24 cellular contexts compared by ENCODE assay signal in the genomic region with DNA sequence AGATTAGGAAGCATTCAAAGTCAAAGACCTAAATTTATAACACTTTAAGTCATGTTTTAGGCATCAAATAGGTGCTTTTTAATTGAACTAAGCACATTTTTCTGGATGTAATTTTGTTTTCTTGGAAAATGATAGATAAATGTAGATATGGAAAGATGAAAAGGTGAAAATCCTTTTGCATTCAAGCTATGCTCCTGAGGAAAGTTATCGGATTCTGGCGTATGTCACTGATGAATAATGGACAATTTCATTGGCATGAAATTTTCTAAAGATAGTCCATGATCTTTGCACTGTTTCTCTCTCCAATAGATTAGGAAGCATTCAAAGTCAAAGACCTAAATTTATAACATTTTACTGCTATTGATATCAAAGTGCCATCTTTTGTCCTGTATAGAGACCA.
"Had no signal": no experiment of that assay in that cellular context is flagged by ENCODE, and none has a peak within 500 bp of the region (broad histone marks: within the 10 kb centered on the region; RNA-seq: fewer than 3 reads in every experiment).

No MANE protein-coding gene starts in this region.

- DNase-seq: stimulated activated CD4-positive, alpha-beta T cell treated with anti-CD3 and anti-CD28 coated beads, Interleukin-2, amount 100 ng/mL, for 48 hours; stimulated activated CD4-positive, alpha-beta T cell treated with anti-CD3 and anti-CD28 coated beads, Interleukin-4, amount 100 ng/mL, for 1 hour; stimulated activated CD4-positive, alpha-beta T cell treated with anti-CD3 and anti-CD28 coated beads, Interleukin-4, amount 100 ng/mL, for 24 hours; stimulated activated CD4-positive, alpha-beta T cell treated with anti-CD3 and anti-CD28 coated beads, Interleukin-4, amount 100 ng/mL, for 4 hours; stimulated activated CD8-positive, alpha-beta memory T cell treated with anti-CD3 and anti-CD28 coated beads, Interleukin-4, amount 100 ng/mL, for 48 hours; stimulated activated naive B cell treated with anti-CD40 and anti-IgM and Interleukin-4, amounts not matched to agents 10 μg/mL and 1 μg/mL and 100 μg/mL, for 72 hours; stimulated activated naive CD4-positive, alpha-beta T cell; stimulated activated naive CD4-positive, alpha-beta T cell treated with Interleukin-2 at 50 U/mL for 16 hours; stimulated activated naive CD8-positive, alpha-beta T cell treated with anti-CD3 and anti-CD28 coated beads, Interleukin-15, amount 100 ng/mL, for 72 hours; stimulated activated naive CD8-positive, alpha-beta T cell treated with anti-CD3 and anti-CD28 coated beads, Interleukin-15, Interleukin-2, amounts not matched to agents 100 U/mL and 50 U/mL, for 24 hours; stomach; substantia nigra; testis; thyroid gland; tibial artery; transverse colon; trophoblast cell; upper lobe of left lung; upper lobe of right lung; uterus had no signal

- H3K36me3 ChIP-seq: stomach, suprapubic skin, thoracic aorta, thyroid gland, tibial artery, tibial nerve, transverse colon, upper lobe of left lung, upper lobe of right lung, uterus, vagina had no signal

- H3K27ac ChIP-seq: stomach, suprapubic skin, testis, thoracic aorta, thyroid gland, tibial artery, tibial nerve, transverse colon, upper lobe of left lung, upper lobe of right lung, uterus, vagina had no signal

- H3K9me3 ChIP-seq: stomach, suprapubic skin, testis, thoracic aorta, thyroid gland, tibial artery, tibial nerve, transverse colon, upper lobe of left lung, upper lobe of right lung, uterus, vagina had no signal

- H3K27me3 ChIP-seq: stomach, suprapubic skin, testis, thyroid gland, tibial artery, tibial nerve, transverse colon, upper lobe of left lung, upper lobe of right lung, uterus, vagina had no signal

- H3K4me1 ChIP-seq: stomach, suprapubic skin, testis, thyroid gland, tibial artery, tibial nerve, transverse colon, upper lobe of left lung, upper lobe of right lung, uterus, vagina had no signal

- H3K4me3 ChIP-seq: stomach, suprapubic skin, testis, thoracic aorta, thyroid gland, tibial artery, tibial nerve, transverse colon, upper lobe of left lung, upper lobe of right lung, uterus, vagina had no signal
